ENCODE assay signal across 23 cellular contexts in the genomic region with DNA sequence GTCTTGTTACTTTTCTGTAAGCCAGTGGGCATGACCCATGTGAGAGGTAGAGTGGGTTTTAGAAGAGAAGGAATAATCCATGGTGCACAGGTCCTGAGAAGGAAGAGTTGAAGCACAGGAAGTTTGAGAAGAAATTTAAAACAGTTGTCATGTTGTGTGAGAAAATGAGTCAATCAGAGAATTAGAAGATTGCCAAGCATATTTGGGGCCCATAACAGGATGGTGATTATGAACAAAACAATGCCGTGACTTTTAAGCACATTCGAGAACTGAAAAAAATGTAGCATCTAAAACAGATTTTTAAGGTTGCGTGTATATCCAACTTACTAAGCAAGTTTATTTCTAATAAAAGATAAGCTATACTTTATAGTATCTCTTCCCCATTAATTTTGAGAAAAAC.
"Had no signal": no experiment of that assay in that cellular context is flagged by ENCODE, and none has a peak within 500 bp of the region (broad histone marks: within the 10 kb centered on the region; RNA-seq: fewer than 3 reads in every experiment).

No MANE protein-coding gene starts in this region.

- H3K9me3 ChIP-seq: psoas muscle, right lobe of liver, spleen, thoracic aorta had no signal

- H2AFZ ChIP-seq: parathyroid adenoma had no signal

- H3K36me3 ChIP-seq: right lobe of liver, spleen, thoracic aorta had no signal

- H3K4me3 ChIP-seq: lung, psoas muscle, right lobe of liver, spleen, thoracic aorta had no signal

- ATAC-seq: esophagus mucosa; foreskin keratinocyte; left cardiac atrium; left ventricle myocardium superior; psoas muscle; right lobe of liver; stimulated activated naive B cell treated with anti-CD40 and anti-IgM and Interleukin-4, amounts not matched to agents 10 μg/mL and 1 μg/mL and 100 μg/mL, for 72 hours; stimulated activated naive CD8-positive, alpha-beta T cell treated with anti-CD3 and anti-CD28 coated beads, Interleukin-15, amount 100 ng/mL, for 72 hours had no signal

- H3K27ac ChIP-seq: foreskin keratinocyte, parathyroid adenoma, right lobe of liver, spleen, thoracic aorta had no signal

- H3K4me1 ChIP-seq: foreskin keratinocyte, parathyroid adenoma had no signal

- H3K9ac ChIP-seq: parathyroid adenoma had no signal

- H3K27me3 ChIP-seq: foreskin keratinocyte, right lobe of liver, spleen had no signal

- DNase-seq: effector memory CD4-positive, alpha-beta T cell; foreskin keratinocyte; immature natural killer cell; kidney; left cardiac atrium; left ventricle myocardium superior; mesenchymal stem cell; midbrain; naive B cell; occipital lobe; psoas muscle; retina; right lobe of liver; spleen; stimulated activated CD4-positive, alpha-beta T cell treated with anti-CD3 and anti-CD28 coated beads, Interleukin-2, amount 100 ng/mL, for 24 hours; stimulated activated CD4-positive, alpha-beta T cell treated with anti-CD3 and anti-CD28 coated beads, Interleukin-4, amount 100 ng/mL, for 4 hours; stimulated activated naive B cell treated with anti-CD40 and anti-IgM and Interleukin-4, amounts not matched to agents 10 μg/mL and 1 μg/mL and 100 μg/mL, for 72 hours; stimulated activated naive CD8-positive, alpha-beta T cell treated with anti-CD3 and anti-CD28 coated beads, Interleukin-15, amount 100 ng/mL, for 72 hours; trophoblast cell had no signal
